ENCODE assay signal across 7 cellular contexts in genomic region chr10:100292275-100292674, GRCh38. TPM values are rescaled to one million over a fixed set of nuclear protein-coding genes. Genes with fewer than 3 reads are reported as not detected.
"Had no signal": no experiment of that assay in that cellular context is flagged by ENCODE, and none has a peak within 500 bp of the region (broad histone marks: within the 10 kb centered on the region; RNA-seq: fewer than 3 reads in every experiment).

No MANE protein-coding gene starts in this region.

RNA-seq across cellular contexts. Expression of gene PKD2L1, which starts 37.8 kb away (rescaled TPM):
- total RNA-seq: activated CD4-positive, alpha-beta T cell treated with anti-CD3 and anti-CD28 coated beads, Interleukin-2, amount 10 ng/mL, durations not matched to agents 7 days and 5 days; activated naive CD8-positive, alpha-beta T cell treated with anti-CD3 and anti-CD28 coated beads, Interleukin-2, amount 10 ng/mL, durations not matched to agents 7 days and 5 days; activated T-helper 2 cell treated with anti-CD3 and anti-CD28 coated beads, Interferon-gamma antibody, Interleukin-2, Interleukin-4, amounts not matched to agents 10 μg/mL and 5 μg/mL and 100 μg/mL, durations not matched to agents 14 hours and 24 hours and 36 hours; natural killer cell treated with Interleukin-12 subunit alpha and Interleukin-12 subunit beta and Interleukin-15 and Interleukin-18, amount 100 ng/mL, for 72 hours; pancreas; pulmonary artery endothelial cell had no signal
- polyA plus RNA-seq: esophagus had no signal
